Comparison of ENCODE assay signal across 8 cellular contexts in genomic region chr14:24443053-24443683, GRCh38. TPM values are rescaled to one million over a fixed set of nuclear protein-coding genes. Genes with fewer than 3 reads are reported as not detected.
DNase-seq lines count a peak whose midpoint lies in the region; ATAC-seq and TF ChIP-seq lines count a peak whose summit lies in the region.

No MANE protein-coding gene starts in this region.

- CTCF ChIA-PET in CD8-positive, alpha-beta T cell (lab: Charles Lee): interaction anchor here (0.8 to 5.1 kb wide), 3 partner anchors 12 to 1142 kb away, joined by 3 to 40 read pairs (median 21); partner anchors contain the start of genes CBLN3 and KHNYN

- intact Hi-C loops in CD8-positive, alpha-beta T cell (cut with DNase I, micrococcal nuclease): loop anchor here (2.0 to 10.0 kb wide), 5 partner anchors 211 to 978 kb away; partner anchors contain the start of genes NGDN (in 2 of the 2), DHRS4 (in 1 of the 2), GMPR2 (in 1 of the 2) and NEDD8 (in 1 of the 2)

- POLR2A ChIA-PET in CD8-positive, alpha-beta T cell (lab: Charles Lee): interaction anchor here (1.0 to 3.6 kb wide), 4 partner anchors 12 to 201 kb away, joined by 3 to 49 read pairs (median 4); partner anchors contain the start of genes CBLN3, KHNYN and TINF2

- no peaks in the 10 kb centered on the region for H3K27me3 Mint-ChIP-seq in CD8-positive, alpha-beta T cell (ENCODE audit: low read depth)

- peaks cover 42% of the 10 kb centered on the region for H3K36me3 Mint-ChIP-seq in CD8-positive, alpha-beta T cell

- no peaks in the 10 kb centered on the region for H3K27me3 ChIP-seq in CD8-positive, alpha-beta T cell (ENCODE audit: insufficient read depth, low read length)
- no peaks in the 10 kb centered on the region for H3K27me3 ChIP-seq in OCI-LY3 (ENCODE audit: low read depth, low read length)
- H3K27me3 ChIP-seq in endocrine pancreas (ENCODE audit: control insufficient read depth, insufficient read depth, low read length): no peaks in the 10 kb centered on the region
- peaks cover 25% of the 10 kb centered on the region for H3K27me3 ChIP-seq in neutrophil

- peak overlapping the region; percentile 95 for H3K4me3 Mint-ChIP-seq in CD8-positive, alpha-beta T cell

- H3K4me1 Mint-ChIP-seq in CD8-positive, alpha-beta T cell (ENCODE audit: low read depth): peaks cover 38% of the 10 kb centered on the region

- peak overlapping the region; percentile 96 for H3K27ac ChIP-seq in CD8-positive, alpha-beta T cell (ENCODE audit: low read depth, low read length)
- H3K27ac ChIP-seq in OCI-LY3 (ENCODE audit: low read length) (peak overlapping the region; percentile 54), neutrophil (peak overlapping the region; percentile 81)

- DNase-seq in CD8-positive, alpha-beta T cell: no peak
- no peak for DNase-seq in glomerular visceral epithelial cell (ENCODE audit: extremely low spot score)
- no peak for DNase-seq in NOMO-1 treated with DMSO at 0.1 percent for 48 hours (lab: John Stamatoyannopoulos, UW; ENCODE audit: unreplicated experiment)

- no peaks in the 10 kb centered on the region for H3K9me3 Mint-ChIP-seq in CD8-positive, alpha-beta T cell

- no peak for ATAC-seq in CD8-positive, alpha-beta T cell
- ATAC-seq in HG03378 (IDR thresholded peaks at IDR 0.05; ENCODE audit: unreplicated experiment) (no peak), GM21737 (IDR thresholded peaks at IDR 0.05; ENCODE audit: unreplicated experiment) (no peak)

- H3K9ac ChIP-seq in OCI-LY3 (ENCODE audit: low read length): peak overlapping the region; percentile 88
- H3K9ac ChIP-seq in endocrine pancreas (ENCODE audit: control insufficient read depth, insufficient read depth, low read length): peak overlapping the region; percentile 31

- TF ChIP-seq CTCF in CD8-positive, alpha-beta T cell (IDR thresholded peaks at IDR 0.05): no peak
- no peak for TF ChIP-seq CTCF in OCI-LY3 (IDR thresholded peaks at IDR 0.05; ENCODE audit: low read depth, low read length)
- TF ChIP-seq CTCF in neutrophil (IDR thresholded peaks at IDR 0.05): no peak

- H3K4me1 ChIP-seq in CD8-positive, alpha-beta T cell (ENCODE audit: insufficient read depth, low read length): peaks cover 28% of the 10 kb centered on the region
- H3K4me1 ChIP-seq in OCI-LY3 (ENCODE audit: low read length) (peaks cover 12% of the 10 kb centered on the region), endocrine pancreas (ENCODE audit: control insufficient read depth, insufficient read depth, low read length) (peaks cover 5% of the 10 kb centered on the region), neutrophil (ENCODE audit: control insufficient read depth in 1 of 2, insufficient read depth in 1 of 2, low read depth in 1 of 2, low read length in 1 of 2) (peaks cover 16 to 18% of the 10 kb centered on the region in 2 experiments)

- peak overlapping the region; percentile 91 for H3K4me2 ChIP-seq in OCI-LY3 (ENCODE audit: low read length)

- H2AFZ ChIP-seq in OCI-LY3 (ENCODE audit: low read depth, low read length): peak overlapping the region; percentile 69

- no peaks in the 10 kb centered on the region for H4K20me1 ChIP-seq in OCI-LY3 (ENCODE audit: insufficient read depth, low read length)

- H3K9me3 ChIP-seq in CD8-positive, alpha-beta T cell (ENCODE audit: low read length): no peaks in the 10 kb centered on the region
- H3K9me3 ChIP-seq in OCI-LY3 (ENCODE audit: insufficient read depth, low read length): no peaks in the 10 kb centered on the region
- H3K9me3 ChIP-seq in endocrine pancreas (ENCODE audit: control insufficient read depth, low read length): no peaks in the 10 kb centered on the region
- H3K9me3 ChIP-seq in neutrophil: no peaks in the 10 kb centered on the region

- peak overlapping the region; percentile 97 for H3K27ac Mint-ChIP-seq in CD8-positive, alpha-beta T cell

- peak overlapping the region; percentile 89 for H3K4me3 ChIP-seq in CD8-positive, alpha-beta T cell (ENCODE audit: low read depth, low read length)
- peak overlapping the region; percentile 95 for H3K4me3 ChIP-seq in OCI-LY3 (ENCODE audit: low read length)
- H3K4me3 ChIP-seq in endocrine pancreas (ENCODE audit: control insufficient read depth, insufficient read depth, low read length): peak overlapping the region; percentile 92
- H3K4me3 ChIP-seq in neutrophil (ENCODE audit: low read depth in 1 of 2, low read length in 1 of 2): peak overlapping the region; percentile 75

- peaks cover 27% of the 10 kb centered on the region for H3K79me2 ChIP-seq in OCI-LY3 (ENCODE audit: low read length)

- H3K36me3 ChIP-seq in CD8-positive, alpha-beta T cell (ENCODE audit: insufficient read depth, low read length): peaks cover 25% of the 10 kb centered on the region
- H3K36me3 ChIP-seq in OCI-LY3 (replicated peaks; ENCODE audit: low read depth, low read length) (peaks cover 27% of the 10 kb centered on the region), endocrine pancreas (ENCODE audit: control insufficient read depth, insufficient read depth, low read length) (no peaks in the 10 kb centered on the region), neutrophil (peaks cover 25% of the 10 kb centered on the region)

RNA-seq across cellular contexts. Expression of gene SDR39U1, which starts 0.6 kb away (rescaled TPM):
- total RNA-seq in CD8-positive, alpha-beta T cell: 10 to 100 TPM; 75.0 to 84.4 TPM

RNA-seq across cellular contexts. Expression of gene KHNYN, which starts 13.4 kb away (rescaled TPM):
- 100 to 1,000 TPM; 158 to 163 TPM for total RNA-seq in CD8-positive, alpha-beta T cell

RNA-seq across cellular contexts. Expression of gene CBLN3, which starts 13.7 kb away (rescaled TPM):
- total RNA-seq in CD8-positive, alpha-beta T cell: 1 to 10 TPM; 1.1 to 1.6 TPM

RNA-seq across cellular contexts. Expression of gene NYNRIN, which starts 44.4 kb away (rescaled TPM):
- under 1 TPM in 1 of 2 experiments, not detected in 1; 0.06 TPM for total RNA-seq in CD8-positive, alpha-beta T cell
